20 cellular contexts compared by ENCODE assay signal in genomic region chr11:131165036-131165435, GRCh38.
DNase-seq lines count a peak whose midpoint lies in the region; ATAC-seq, FAIRE-seq and TF ChIP-seq lines count a peak whose summit lies in the region.
"Had no signal": no experiment of that assay in that cellular context is flagged by ENCODE, and none has a peak within 500 bp of the region (broad histone marks: within the 10 kb centered on the region; RNA-seq: fewer than 3 reads in every experiment).

No MANE protein-coding gene starts in this region.

- H3K9me3 ChIP-seq in pancreas (no peaks in the 10 kb centered on the region), sigmoid colon (no peaks in the 10 kb centered on the region)
- H3K9me3 ChIP-seq: A549; BLaER1 treated with 17β-estradiol and CSF1 and Interleukin-3, amounts not matched to agents 10 nM and 100 nM; Caco-2 had no signal

- WGBS in pancreas, 2 donors = 74 to 76% methylated on average over 5 of the region's 5 CpGs
- 64 to 68% methylated on average over 5 of the region's 5 CpGs for WGBS in sigmoid colon, 2 donors

- peak; percentile 84 to 94 (median 92) for TF ChIP-seq EP300 in sigmoid colon (IDR thresholded peaks at IDR 0.05)

- no peaks in the 10 kb centered on the region for H3K4me1 ChIP-seq in pancreas
- peaks cover 0 to 67% (median 43%) of the 10 kb centered on the region in 4 donors for H3K4me1 ChIP-seq in sigmoid colon
- H3K4me1 ChIP-seq: A549; BLaER1 treated with 17β-estradiol and CSF1 and Interleukin-3, amounts not matched to agents 10 nM and 100 nM; Caco-2 had no signal

- ATAC-seq in pancreas = no peak
- ATAC-seq: A549; CD8-positive, alpha-beta T cell; GM12878 had no signal

- H3K4me3 ChIP-seq in pancreas = no peak overlapping the region
- H3K4me3 ChIP-seq in sigmoid colon = no peak overlapping the region
- H3K4me3 ChIP-seq: A549; BLaER1 treated with 17β-estradiol and CSF1 and Interleukin-3, amounts not matched to agents 10 nM and 100 nM; GM12878 had no signal

- no peak for TF ChIP-seq CTCF in pancreas (IDR thresholded peaks at IDR 0.05)
- no peak for TF ChIP-seq CTCF in sigmoid colon (IDR thresholded peaks at IDR 0.05)

- intact Hi-C loops in pancreas (cut with DNase I) = no loop called here
- intact Hi-C loops in sigmoid colon (cut with DNase I) = loop anchor here (1.0 to 10.0 kb wide), 6 partner anchors 31 to 770 kb away; no protein-coding TSS in a partner anchor

- H3K27me3 ChIP-seq in pancreas (peaks cover 0 to 5% (median 2%) of the 10 kb centered on the region in 4 donors), sigmoid colon (no peaks in the 10 kb centered on the region)
- H3K27me3 ChIP-seq: BLaER1 treated with 17β-estradiol and CSF1 and Interleukin-3, amounts not matched to agents 10 nM and 100 nM had no signal

- DNase-seq in mucosa of gallbladder (ENCODE audit: low spot score) (peak; percentile 14), pancreas (no peak), sigmoid colon (no peak), GF-D8 (lab: John Stamatoyannopoulos, UW) (no peak), SK-N-DZ (ENCODE audit: low spot score) (no peak), GM12892 (ENCODE audit: insufficient read length) (no peak)
- DNase-seq: AML-193; Caco-2; Calu3; CD4-positive, alpha-beta T cell; CD8-positive, alpha-beta T cell; DMS79 treated with DMSO at 0.1 percent for 48 hours had no signal

- FAIRE-seq in pancreas (lab: Jason Lieb, UNC) (peak; percentile 26), GM12892 (lab: Jason Lieb, UNC) (no peak)
- FAIRE-seq: A549, D721Med, G401.6, GM12878, GM19239 had no signal

- TF ChIP-seq POLR2A in sigmoid colon (IDR thresholded peaks at IDR 0.05) (no peak), GM12892 (IDR thresholded peaks at IDR 0.05; ENCODE audit: low read depth, low read length) (no peak)

- H3K27ac ChIP-seq in pancreas = no peak overlapping the region
- peak overlapping the region in 3 of 4 donors; percentile 67 to 78 (median 77) for H3K27ac ChIP-seq in sigmoid colon
- H3K27ac ChIP-seq: 22Rv1; A549; BLaER1 treated with 17β-estradiol and CSF1 and Interleukin-3, amounts not matched to agents 10 nM and 100 nM; C4-2B had no signal

- no peaks in the 10 kb centered on the region for H3K36me3 ChIP-seq in pancreas
- H3K36me3 ChIP-seq in sigmoid colon = no peaks in the 10 kb centered on the region
- H3K36me3 ChIP-seq: BLaER1 treated with 17β-estradiol and CSF1 and Interleukin-3, amounts not matched to agents 10 nM and 100 nM had no signal

Comparison
In these comparisons a context has a peak if more than half of its experiments do, and no peak if none do; other contexts are left out.
1. H3K27ac ChIP-seq: peak in sigmoid colon (3 of 4); none in pancreas (0 of 4).